Comparison of ENCODE assay signal across 5 cellular contexts in the genomic region with DNA sequence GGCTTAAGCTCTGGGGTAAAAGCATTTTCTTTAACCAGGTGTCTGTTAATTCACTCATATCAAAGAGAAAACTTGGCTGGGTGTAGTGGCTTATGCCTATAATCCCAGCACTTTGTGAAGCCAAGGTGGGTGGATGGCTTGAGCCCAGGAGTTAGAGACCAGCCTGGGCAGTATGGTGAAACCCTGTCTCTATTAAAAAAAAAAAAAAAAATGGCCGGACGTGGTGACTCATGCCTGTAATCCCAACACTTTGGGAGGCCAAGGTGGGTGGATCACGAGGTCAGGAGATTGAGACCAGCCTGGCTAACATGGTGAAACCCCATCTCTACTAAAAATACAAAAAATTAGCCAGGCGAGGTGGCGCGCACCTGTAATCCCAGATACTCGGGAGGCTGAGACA. TPM values are rescaled to one million over a fixed set of nuclear protein-coding genes. Genes with fewer than 3 reads are reported as not detected.
"Had no signal": no experiment of that assay in that cellular context is flagged by ENCODE, and none has a peak within 500 bp of the region (broad histone marks: within the 10 kb centered on the region; RNA-seq: fewer than 3 reads in every experiment).

No MANE protein-coding gene starts in this region.

RNA-seq across cellular contexts. Expression of gene ZNF837, which starts 4.1 kb away (rescaled TPM):
- total RNA-seq: ascending aorta had no signal

RNA-seq across cellular contexts. Expression of gene ZNF497, which starts 14.2 kb away (rescaled TPM):
- total RNA-seq: ascending aorta had no signal

RNA-seq across cellular contexts. Expression of gene RNF225, which starts 18.7 kb away (rescaled TPM):
- total RNA-seq: ascending aorta, cardiac septum, cerebellum, esophagus muscularis mucosa, frontal cortex had no signal
